ENCODE assay signal across 24 cellular contexts in the genomic region with DNA sequence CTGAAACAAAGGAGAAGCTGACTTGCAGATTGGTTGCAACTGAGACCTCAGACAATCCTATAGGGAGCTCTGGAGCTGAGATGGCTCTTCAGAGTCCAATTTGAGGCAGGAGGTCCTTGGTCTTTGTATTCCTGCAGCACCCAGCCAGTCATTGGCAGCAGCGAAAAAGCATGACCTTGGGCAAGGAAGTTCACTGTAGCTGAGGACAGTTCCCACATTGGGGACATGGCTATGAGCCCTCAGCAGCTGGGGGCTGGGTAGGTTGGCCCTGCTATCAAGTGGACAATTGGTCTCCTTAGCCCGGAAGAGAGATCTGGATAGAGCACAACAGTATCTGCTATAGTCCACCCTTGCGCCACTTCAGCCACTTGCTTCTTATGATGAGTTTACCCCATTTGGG.
"Had no signal": no experiment of that assay in that cellular context is flagged by ENCODE, and none has a peak within 500 bp of the region (broad histone marks: within the 10 kb centered on the region; RNA-seq: fewer than 3 reads in every experiment).

No MANE protein-coding gene starts in this region.

- DNase-seq: colonic mucosa; cortex of kidney; dermis blood vessel endothelial cell; dorsolateral prefrontal cortex; effector CD4-positive, alpha-beta T cell; effector CD8-positive, alpha-beta T cell; effector memory CD4-positive, alpha-beta T cell; effector memory CD8-positive, alpha-beta T cell; endodermal cell; erythroblast; esophagus squamous epithelium; foreskin fibroblast; foreskin keratinocyte; foreskin melanocyte; gastrocnemius medialis; glutamatergic neuron; head of caudate nucleus; heart left ventricle; heart right ventricle had no signal

- H3K9me3 ChIP-seq: colonic mucosa, esophagus muscularis mucosa, esophagus squamous epithelium, gastrocnemius medialis, gastroesophageal sphincter, heart left ventricle, heart right ventricle had no signal

- H3K27me3 ChIP-seq: esophagus muscularis mucosa, esophagus squamous epithelium, foreskin keratinocyte, gastrocnemius medialis, gastroesophageal sphincter had no signal

- H3K4me3 ChIP-seq: colonic mucosa, coronary artery, dorsolateral prefrontal cortex, esophagus muscularis mucosa, esophagus squamous epithelium, gastrocnemius medialis, gastroesophageal sphincter, heart left ventricle, heart right ventricle had no signal

- H3K27ac ChIP-seq: colonic mucosa, coronary artery, dorsolateral prefrontal cortex, epithelial cell of prostate, esophagus muscularis mucosa, esophagus squamous epithelium, foreskin keratinocyte, gastrocnemius medialis, gastroesophageal sphincter, heart left ventricle, heart right ventricle had no signal

- ATAC-seq: effector memory CD8-positive, alpha-beta T cell; esophagus mucosa; foreskin keratinocyte; gastrocnemius medialis; gastroesophageal sphincter; heart left ventricle; heart right ventricle had no signal

- H3K36me3 ChIP-seq: colonic mucosa, esophagus muscularis mucosa, esophagus squamous epithelium, gastrocnemius medialis, gastroesophageal sphincter, heart left ventricle, heart right ventricle had no signal

- H3K4me1 ChIP-seq: colonic mucosa, esophagus muscularis mucosa, esophagus squamous epithelium, foreskin keratinocyte, gastrocnemius medialis, gastroesophageal sphincter had no signal
